Comparison of ENCODE assay signal across 8 cellular contexts in the genomic region with DNA sequence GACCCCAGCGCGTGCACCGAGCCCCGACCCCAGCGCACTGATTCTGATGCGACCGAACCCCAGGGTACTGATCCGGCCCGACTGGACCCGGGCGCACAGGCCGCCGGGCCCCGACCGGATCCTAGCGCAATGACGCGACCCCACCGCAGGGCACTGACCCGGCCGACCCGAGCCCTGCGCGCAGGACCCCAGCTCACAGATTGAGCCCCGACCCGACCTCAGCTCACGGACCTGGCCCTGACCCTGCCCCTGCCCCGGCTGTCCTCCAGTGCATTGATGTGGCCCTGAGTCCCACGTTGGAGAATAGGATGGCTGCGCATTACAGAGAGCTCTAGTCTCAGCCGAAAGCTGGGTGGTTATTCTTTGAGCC. TPM values are rescaled to one million over a fixed set of nuclear protein-coding genes. Genes with fewer than 3 reads are reported as not detected.
DNase-seq lines count a peak whose midpoint lies in the region; ATAC-seq lines count a peak whose summit lies in the region.

No MANE protein-coding gene starts in this region.

- peak overlapping the region; percentile 43 for H3K4me3 Mint-ChIP-seq in T-helper 17 cell

- H3K27me3 ChIP-seq in iPS-15b (ENCODE audit: control insufficient read depth, insufficient read depth, low read length) (no peaks in the 10 kb centered on the region), stomach smooth muscle (ENCODE audit: control insufficient read depth in 1 of 2, insufficient read depth in 2 of 2, low read length in 2 of 2) (no peaks in the 10 kb centered on the region)

- no peaks in the 10 kb centered on the region for H3K9me3 ChIP-seq in T-helper 17 cell (ENCODE audit: control insufficient read depth, low read length, poor library complexity, severe bottlenecking)
- H3K9me3 ChIP-seq in iPS-15b (ENCODE audit: control insufficient read depth, insufficient read depth, low read length): no peaks in the 10 kb centered on the region
- no peaks in the 10 kb centered on the region for H3K9me3 ChIP-seq in stomach smooth muscle (ENCODE audit: control insufficient read depth in 2 of 2, low read length in 2 of 2)

- H3K9ac ChIP-seq in iPS-15b (ENCODE audit: low read depth, low read length) (peak overlapping the region; percentile 93), stomach smooth muscle (ENCODE audit: low read length in 2 of 2) (no peak overlapping the region)

- H3K36me3 ChIP-seq in iPS-15b (ENCODE audit: control insufficient read depth, insufficient read depth, low read length): peaks cover 40% of the 10 kb centered on the region
- peaks cover 16 to 25% of the 10 kb centered on the region in 2 donors for H3K36me3 ChIP-seq in stomach smooth muscle (ENCODE audit: control insufficient read depth in 2 of 2, insufficient read depth in 2 of 2, low read length in 2 of 2)

- DNase-seq in T-helper 17 cell (no peak), COLO668 (lab: John Stamatoyannopoulos, UW; ENCODE audit: unreplicated experiment) (no peak), T-helper 9 cell (no peak)

- H3K4me3 ChIP-seq in iPS-15b (ENCODE audit: low read depth, low read length) (peak overlapping the region; percentile 94), stomach smooth muscle (ENCODE audit: low read length in 2 of 2) (peak overlapping the region; percentile 90 to 91)

- H3K4me1 ChIP-seq in iPS-15b (ENCODE audit: control insufficient read depth, insufficient read depth, low read length) (peaks cover 5% of the 10 kb centered on the region), stomach smooth muscle (ENCODE audit: control insufficient read depth, insufficient read depth, low read length) (peaks cover 24% of the 10 kb centered on the region)

- no peaks in the 10 kb centered on the region for H3K27me3 Mint-ChIP-seq in T-helper 17 cell

- ATAC-seq in GM18498 (IDR thresholded peaks at IDR 0.05; ENCODE audit: unreplicated experiment): peak; percentile 18
- peak; percentile 13 for ATAC-seq in HG02852 (IDR thresholded peaks at IDR 0.05; ENCODE audit: unreplicated experiment)
- no peak for ATAC-seq in T-helper 17 cell
- no peak for ATAC-seq in GM21576 (IDR thresholded peaks at IDR 0.05; ENCODE audit: unreplicated experiment)

- H3K36me3 Mint-ChIP-seq in T-helper 17 cell (ENCODE audit: low read depth): peaks cover 3% of the 10 kb centered on the region

- peaks cover 9% of the 10 kb centered on the region for H3K4me1 Mint-ChIP-seq in T-helper 17 cell

- peak overlapping the region; percentile 27 for H3K27ac Mint-ChIP-seq in T-helper 17 cell

- no peak overlapping the region for H3K27ac ChIP-seq in stomach smooth muscle (ENCODE audit: low read length)

RNA-seq across cellular contexts. Expression of gene TRIP13, which starts 0.4 kb away (rescaled TPM):
- total RNA-seq in T-helper 17 cell: 1 to 10 TPM; 1.0 to 2.6 TPM

RNA-seq across cellular contexts. Expression of gene BRD9, which starts 0.5 kb away (rescaled TPM):
- 100 to 1,000 TPM; 179 to 200 TPM for total RNA-seq in T-helper 17 cell

RNA-seq across cellular contexts. Expression of gene ZDHHC11, which starts 42.3 kb away (rescaled TPM):
- 10 to 100 TPM; 27.7 to 37.1 TPM for total RNA-seq in T-helper 17 cell

Comparison
In these comparisons a context has a peak if more than half of its experiments do, and no peak if none do; other contexts are left out.
1. ATAC-seq: peak in GM18498 (single experiment) and HG02852 (single experiment); none in T-helper 17 cell (single experiment) and GM21576 (single experiment).